In the genomic region with DNA sequence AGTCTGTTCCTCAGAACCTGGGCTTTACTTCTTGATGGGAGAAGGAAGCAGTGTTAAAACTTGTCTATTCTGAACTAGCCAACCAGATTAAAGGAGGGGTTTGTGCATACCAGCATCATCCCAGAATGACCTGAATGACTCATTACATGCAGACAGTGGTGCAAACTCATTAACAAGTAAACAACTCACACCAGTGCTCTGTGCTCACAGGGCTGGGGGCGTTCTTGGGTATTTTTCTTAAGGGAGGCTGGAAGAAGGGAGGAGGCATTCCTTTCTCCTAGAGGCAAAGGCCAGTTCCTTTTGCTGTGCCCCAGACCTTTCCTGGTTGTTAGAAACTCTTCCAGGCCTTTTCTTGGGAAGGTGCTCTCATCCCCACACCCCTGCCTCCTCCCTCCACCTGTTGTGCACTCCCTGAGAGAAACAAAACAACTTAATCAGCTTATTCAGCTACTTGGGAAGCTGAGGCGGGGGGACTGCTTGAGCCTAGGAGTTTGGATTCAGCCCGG, we compare ENCODE assay signal across 1 cellular context.
TF ChIP-seq lines count a peak whose summit lies in the region.

No MANE protein-coding gene starts in this region.

TF ChIP-seq in HCT116, 20 proteins besides CTCF, POLR2A, EP300 and RAD21:
- TF ChIP-seq FOSL1 (IDR thresholded peaks at IDR 0.05; ENCODE audit: low read depth) (peak; percentile 66), SP1 (IDR thresholded peaks at IDR 0.05; ENCODE audit: low read depth) (peak; percentile 42; the same call in 1 of the 2 replicates), JUND (IDR thresholded peaks at IDR 0.05) (peak; percentile 65), EGR1 (IDR thresholded peaks at IDR 0.05; ENCODE audit: low read depth) (0 out of 2 replicates have a peak, but pooled peaks have one; percentile 21)
